Comparison of ENCODE assay signal across 13 cellular contexts in genomic region chr2:211503856-211504255, GRCh38.
DNase-seq lines count a peak whose midpoint lies in the region; ATAC-seq and TF ChIP-seq lines count a peak whose summit lies in the region.
"Had no signal": no experiment of that assay in that cellular context is flagged by ENCODE, and none has a peak within 500 bp of the region (broad histone marks: within the 10 kb centered on the region; RNA-seq: fewer than 3 reads in every experiment).

No MANE protein-coding gene starts in this region.

- H3K4me1 Mint-ChIP-seq in GM23338 (peaks cover 3% of the 10 kb centered on the region; the same call in 2 of the 3 replicates), glutamatergic neuron (ENCODE audit: low read depth, unreplicated experiment) (no peaks in the 10 kb centered on the region), progenitor cell of endocrine pancreas (ENCODE audit: low read depth) (no peaks in the 10 kb centered on the region)

- H3K9me3 ChIP-seq in Karpas-422 (ENCODE audit: low read length), result peaks cover 9% of the 10 kb centered on the region

- no peak overlapping the region for H3K4me3 ChIP-seq in GM23338
- no peak overlapping the region for H3K4me3 ChIP-seq in Karpas-422 (ENCODE audit: low read length)
- H3K4me3 ChIP-seq: tibial nerve had no signal

- H3K36me3 Mint-ChIP-seq in GM23338 (ENCODE audit: low read depth), result peaks cover 12% of the 10 kb centered on the region
- H3K36me3 Mint-ChIP-seq in glutamatergic neuron (ENCODE audit: unreplicated experiment), result peaks cover 4% of the 10 kb centered on the region
- peaks cover 4% of the 10 kb centered on the region for H3K36me3 Mint-ChIP-seq in progenitor cell of endocrine pancreas (ENCODE audit: insufficient read depth)

- peak; percentile 64 for ATAC-seq in GM18867 (IDR thresholded peaks at IDR 0.05; ENCODE audit: unreplicated experiment)
- ATAC-seq in GM23338, result no peak
- ATAC-seq in GM19452 (IDR thresholded peaks at IDR 0.05; ENCODE audit: unreplicated experiment), result no peak
- ATAC-seq in GM18517 (IDR thresholded peaks at IDR 0.05; ENCODE audit: unreplicated experiment), result no peak
- ATAC-seq: activated naive CD4-positive, alpha-beta T cell treated with anti-CD3 and anti-CD28 coated beads, Interleukin-2, amount 50 U/mL, for 72 hours had no signal

- no peaks in the 10 kb centered on the region for H3K79me2 ChIP-seq in GM23338 (replicated peaks; ENCODE audit: insufficient read depth)
- no peaks in the 10 kb centered on the region for H3K79me2 ChIP-seq in Karpas-422 (ENCODE audit: low read length)

- TF ChIP-seq CTCF in GM23338 (conservative IDR thresholded peaks at IDR 0.05; ENCODE audit: low read depth in 2 of 2) (peak; percentile 55 to 57), glutamatergic neuron (IDR thresholded peaks at IDR 0.05; ENCODE audit: partially characterized antibody, unreplicated experiment) (peak; percentile 42), progenitor cell of endocrine pancreas (IDR thresholded peaks at IDR 0.05; ENCODE audit: unreplicated experiment) (no peak)

- no peaks in the 10 kb centered on the region for H3F3A ChIP-seq in GM23338 (replicated peaks; ENCODE audit: low read depth)

- H3K36me3 ChIP-seq in GM23338 (ENCODE audit: insufficient read depth), result no peaks in the 10 kb centered on the region
- no peaks in the 10 kb centered on the region for H3K36me3 ChIP-seq in Karpas-422 (ENCODE audit: insufficient read depth, low read length)
- H3K36me3 ChIP-seq: tibial nerve had no signal

- H3K4me1 ChIP-seq in GM23338 (ENCODE audit: insufficient read depth), result 0 out of 2 replicates have a peak, but pooled peaks cover 5% of the 10 kb centered on the region
- no peaks in the 10 kb centered on the region for H3K4me1 ChIP-seq in Karpas-422 (ENCODE audit: low read length)
- H3K4me1 ChIP-seq: tibial nerve had no signal

- H3K9me3 Mint-ChIP-seq in GM23338 (peaks cover 15% of the 10 kb centered on the region), glutamatergic neuron (ENCODE audit: unreplicated experiment) (peaks cover 5% of the 10 kb centered on the region), progenitor cell of endocrine pancreas (ENCODE audit: low read depth) (peaks cover 37% of the 10 kb centered on the region)

- DNase-seq in GM23338 (ENCODE audit: low spot score), result peak; percentile 16
- DNase-seq in Karpas-422, result peak; percentile 58
- no peak for DNase-seq in glutamatergic neuron
- DNase-seq in NCI-H2029 treated with DMSO at 0.1 percent for 48 hours (lab: John Stamatoyannopoulos, UW), result no peak
- no peak for DNase-seq in progenitor cell of endocrine pancreas (ENCODE audit: low spot score, unreplicated experiment)
- DNase-seq: activated CD4-positive, alpha-beta T cell treated with anti-CD3 and anti-CD28 coated beads, Interleukin-2, amount 50 U/mL, for 4 hours; NCI-H510A; retina had no signal

- H3K9ac ChIP-seq in Karpas-422 (ENCODE audit: low read length), result no peak overlapping the region

- H3K4me2 ChIP-seq in GM23338, result no peak overlapping the region
- no peak overlapping the region for H3K4me2 ChIP-seq in Karpas-422 (ENCODE audit: low read depth, low read length, poor library complexity, severe bottlenecking)

- H3K27ac ChIP-seq in GM23338 (ENCODE audit: low read depth) (no peak overlapping the region), Karpas-422 (ENCODE audit: low read length) (no peak overlapping the region)
- H3K27ac ChIP-seq: tibial nerve had no signal

- H3K27ac Mint-ChIP-seq in GM23338, result 0 out of 2 replicates have a peak overlapping the region, but pooled peaks have one; percentile 53
- H3K27ac Mint-ChIP-seq in glutamatergic neuron (ENCODE audit: unreplicated experiment), result no peak overlapping the region
- H3K27ac Mint-ChIP-seq in progenitor cell of endocrine pancreas, result no peak overlapping the region
- H3K27ac Mint-ChIP-seq: activated naive CD4-positive, alpha-beta T cell treated with anti-CD3 and anti-CD28 coated beads, Interleukin-2, amount 50 U/mL, for 72 hours had no signal

- H3K9me2 ChIP-seq in GM23338 (ENCODE audit: insufficient read depth) (peaks cover 9% of the 10 kb centered on the region; the same call in 1 of the 2 replicates), Karpas-422 (replicated peaks; ENCODE audit: insufficient read depth, low read length) (no peaks in the 10 kb centered on the region)

- H4K20me1 ChIP-seq in GM23338 (replicated peaks; ENCODE audit: insufficient read depth), result no peaks in the 10 kb centered on the region
- no peaks in the 10 kb centered on the region for H4K20me1 ChIP-seq in Karpas-422 (ENCODE audit: insufficient read depth, low read depth, low read length)

- H3K27me3 Mint-ChIP-seq in GM23338 (ENCODE audit: insufficient read depth, low read depth, poor library complexity) (peaks cover 7% of the 10 kb centered on the region), glutamatergic neuron (ENCODE audit: unreplicated experiment) (no peaks in the 10 kb centered on the region), progenitor cell of endocrine pancreas (no peaks in the 10 kb centered on the region)

- no peaks in the 10 kb centered on the region for H3K27me3 ChIP-seq in GM23338 (ENCODE audit: insufficient read depth)
- H3K27me3 ChIP-seq in Karpas-422 (ENCODE audit: low read length), result no peaks in the 10 kb centered on the region
- H3K27me3 ChIP-seq: tibial nerve had no signal

- H3K4me3 Mint-ChIP-seq in GM23338, result no peak overlapping the region
- no peak overlapping the region for H3K4me3 Mint-ChIP-seq in glutamatergic neuron (ENCODE audit: unreplicated experiment)
- H3K4me3 Mint-ChIP-seq in progenitor cell of endocrine pancreas (ENCODE audit: low read depth), result no peak overlapping the region

- no peak overlapping the region for H2AFZ ChIP-seq in GM23338
- no peak overlapping the region for H2AFZ ChIP-seq in Karpas-422 (ENCODE audit: low read length)

TF ChIP-seq in GM23338, 12 proteins besides CTCF, POLR2A, EP300 and RAD21 (continues in another document):
- no peak for TF ChIP-seq ZNF114 (CRISPR knock-in tag; IDR thresholded peaks at IDR 0.05)
- no peak for TF ChIP-seq JUNB (IDR thresholded peaks at IDR 0.05; ENCODE audit: unreplicated experiment)
- TF ChIP-seq NANOG (IDR thresholded peaks at IDR 0.05; ENCODE audit: borderline replicate concordance), result no peak
- TF ChIP-seq ETS1 (IDR thresholded peaks at IDR 0.05), result no peak
- no peak for TF ChIP-seq CREB1 (CRISPR knock-in tag; IDR thresholded peaks at IDR 0.05; ENCODE audit: low read depth)

Comparison
In these comparisons a context has a peak if more than half of its experiments do, and no peak if none do; other contexts are left out.
1. DNase-seq: peak in GM23338 (single experiment) and Karpas-422 (single experiment); none in glutamatergic neuron (single experiment), NCI-H2029 treated with DMSO at 0.1 percent for 48 hours (single experiment) and progenitor cell of endocrine pancreas (single experiment).